ENCODE assay signal across 16 cellular contexts in the genomic region with DNA sequence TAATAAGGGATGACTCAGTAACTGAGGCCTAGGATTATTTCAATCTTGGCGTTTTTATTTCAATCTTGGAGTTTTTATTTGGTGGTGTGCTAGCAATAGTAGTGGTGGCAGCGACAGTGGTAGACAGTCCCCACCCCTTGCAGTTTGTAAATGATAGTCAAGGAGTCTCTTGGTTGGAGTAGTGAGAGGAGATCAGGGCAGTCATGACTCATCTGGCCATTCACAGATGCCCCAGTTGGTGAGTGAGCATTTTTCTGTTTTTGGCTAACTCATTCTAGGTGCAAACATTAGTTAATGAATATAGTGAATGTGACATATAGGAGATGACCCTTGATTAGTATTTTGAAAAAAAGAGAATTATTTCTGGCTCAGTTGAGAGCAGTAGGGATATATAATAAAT.
DNase-seq lines count a peak whose midpoint lies in the region; ATAC-seq and TF ChIP-seq lines count a peak whose summit lies in the region.
"Had no signal": no experiment of that assay in that cellular context is flagged by ENCODE, and none has a peak within 500 bp of the region (broad histone marks: within the 10 kb centered on the region; RNA-seq: fewer than 3 reads in every experiment).

No MANE protein-coding gene starts in this region.

- no peaks in the 10 kb centered on the region for H3K27me3 Mint-ChIP-seq in central memory CD8-positive, alpha-beta T cell
- H3K27me3 Mint-ChIP-seq: activated CD8-positive, alpha-beta T cell treated with anti-CD3 and anti-CD28 coated beads for 36 hours had no signal

- H3K4me3 Mint-ChIP-seq in central memory CD8-positive, alpha-beta T cell: no peak overlapping the region
- H3K4me3 Mint-ChIP-seq: activated CD8-positive, alpha-beta T cell treated with anti-CD3 and anti-CD28 coated beads for 36 hours; neural progenitor cell had no signal

- H3K4me2 ChIP-seq in mesendoderm (ENCODE audit: low read length): no peak overlapping the region
- H3K4me2 ChIP-seq: neural progenitor cell had no signal

- no peak overlapping the region for H3K18ac ChIP-seq in mesendoderm (ENCODE audit: low read length)

- no peak overlapping the region for H4K8ac ChIP-seq in mesendoderm (ENCODE audit: low read depth, low read length)

- H2AK5ac ChIP-seq in mesendoderm (ENCODE audit: low read length): no peak overlapping the region

- TF ChIP-seq POLR2A in NB4 (IDR thresholded peaks at IDR 0.05; ENCODE audit: extremely low read depth, insufficient read length): no peak

- H2BK5ac ChIP-seq in mesendoderm (ENCODE audit: low read length): no peak overlapping the region

- H3K9me3 Mint-ChIP-seq in central memory CD8-positive, alpha-beta T cell: no peaks in the 10 kb centered on the region
- H3K9me3 Mint-ChIP-seq: activated CD8-positive, alpha-beta T cell treated with anti-CD3 and anti-CD28 coated beads for 36 hours; neural progenitor cell had no signal

- no peak for TF ChIP-seq CTCF in NB4 (IDR thresholded peaks at IDR 0.05; ENCODE audit: low read depth, low read length)

- H3K36me3 ChIP-seq in mesendoderm (ENCODE audit: control insufficient read depth, insufficient read depth, low read length): no peaks in the 10 kb centered on the region

- H3K79me1 ChIP-seq in mesendoderm (ENCODE audit: low read length): no peaks in the 10 kb centered on the region

- H2BK15ac ChIP-seq in mesendoderm (replicated peaks; ENCODE audit: low read depth): no peak overlapping the region

- DNase-seq in EL (peak; percentile 26), NB4 (ENCODE audit: low read depth) (peak; percentile 2), mesendoderm (peak; percentile 30), NCI-H1092 treated with DMSO at 0.1 percent for 48 hours (lab: John Stamatoyannopoulos, UW) (no peak), NCI-H1436 treated with DMSO at 0.1 percent for 48 hours (lab: John Stamatoyannopoulos, UW) (no peak)
- no peak for DNase-seq in central memory CD8-positive, alpha-beta T cell (ENCODE audit: low spot score in 2 of 2)
- DNase-seq: activated CD8-positive, alpha-beta T cell treated with anti-CD3 and anti-CD28 coated beads for 36 hours; activated T-cell treated with anti-CD3 and anti-CD28 coated beads, Interleukin-2, amount 50 U/mL, for 48 hours; AML-193; GF-D8; NCI-H1417; right lobe of liver had no signal

- no peak overlapping the region for H4K5ac ChIP-seq in mesendoderm (ENCODE audit: low read length)

- H3K9ac ChIP-seq in mesendoderm (ENCODE audit: low read length): no peak overlapping the region
- H3K9ac ChIP-seq: neural progenitor cell had no signal

- H3K4me1 Mint-ChIP-seq in central memory CD8-positive, alpha-beta T cell: no peaks in the 10 kb centered on the region
- H3K4me1 Mint-ChIP-seq: neural progenitor cell had no signal

- no peak overlapping the region for H3K27ac ChIP-seq in mesendoderm (ENCODE audit: low read depth, low read length)
- H3K27ac ChIP-seq: neural progenitor cell, right lobe of liver, VCaP had no signal

- H3K27ac Mint-ChIP-seq in central memory CD8-positive, alpha-beta T cell (ENCODE audit: low read depth): peak overlapping the region; percentile 11
- H3K27ac Mint-ChIP-seq: activated CD8-positive, alpha-beta T cell treated with anti-CD3 and anti-CD28 coated beads for 36 hours; neural progenitor cell had no signal

- no peak overlapping the region for H2BK120ac ChIP-seq in mesendoderm (ENCODE audit: low read depth, low read length)

- H3K27me3 ChIP-seq in mesendoderm (ENCODE audit: insufficient read depth, low read length, poor library complexity): no peaks in the 10 kb centered on the region
- H3K27me3 ChIP-seq: neural progenitor cell, right lobe of liver had no signal

- H3K4me1 ChIP-seq in mesendoderm (ENCODE audit: control insufficient read depth, low read depth, low read length): no peaks in the 10 kb centered on the region
- H3K4me1 ChIP-seq: neural progenitor cell, right lobe of liver had no signal

- H3K4me3 ChIP-seq in NB4 (ENCODE audit: low read depth, low read length): no peak overlapping the region
- H3K4me3 ChIP-seq in mesendoderm (ENCODE audit: low read length): no peak overlapping the region
- H3K4me3 ChIP-seq: neural progenitor cell, right lobe of liver had no signal

- no CpG with 5 or more reads among the region's 2 CpGs for WGBS in mesendoderm (ENCODE audit: extremely low coverage, insufficient coverage, low lambda C conversion rate)

- H3K23ac ChIP-seq in mesendoderm (ENCODE audit: low read length): no peak overlapping the region

- H3K56ac ChIP-seq in mesendoderm (ENCODE audit: low read length): no peak overlapping the region

- H3K79me2 ChIP-seq in mesendoderm (ENCODE audit: control insufficient read depth, insufficient read depth, low read length): no peaks in the 10 kb centered on the region

- peaks cover 26% of the 10 kb centered on the region for H3K36me3 Mint-ChIP-seq in central memory CD8-positive, alpha-beta T cell (ENCODE audit: insufficient read depth)

- H3K4ac ChIP-seq in mesendoderm (ENCODE audit: low read depth, low read length): no peak overlapping the region

- ATAC-seq in central memory CD8-positive, alpha-beta T cell (replicated peaks; ENCODE audit: extremely low read depth, poor library complexity, severe bottlenecking): no peak
- ATAC-seq in HG03432 (IDR thresholded peaks at IDR 0.05; ENCODE audit: unreplicated experiment): no peak
- no peak for ATAC-seq in GM19463 (IDR thresholded peaks at IDR 0.05; ENCODE audit: unreplicated experiment)
- ATAC-seq: activated CD8-positive, alpha-beta T cell treated with anti-CD3 and anti-CD28 coated beads for 36 hours; right lobe of liver had no signal

Comparison
In these comparisons a context has a peak if more than half of its experiments do, and no peak if none do; other contexts are left out.
1. DNase-seq: peak in EL (single experiment), NB4 (single experiment) and mesendoderm (single experiment); none in central memory CD8-positive, alpha-beta T cell (0 of 2), NCI-H1092 treated with DMSO at 0.1 percent for 48 hours (single experiment) and NCI-H1436 treated with DMSO at 0.1 percent for 48 hours (single experiment).